Comparison of ENCODE assay signal across 8 cellular contexts in the genomic region with DNA sequence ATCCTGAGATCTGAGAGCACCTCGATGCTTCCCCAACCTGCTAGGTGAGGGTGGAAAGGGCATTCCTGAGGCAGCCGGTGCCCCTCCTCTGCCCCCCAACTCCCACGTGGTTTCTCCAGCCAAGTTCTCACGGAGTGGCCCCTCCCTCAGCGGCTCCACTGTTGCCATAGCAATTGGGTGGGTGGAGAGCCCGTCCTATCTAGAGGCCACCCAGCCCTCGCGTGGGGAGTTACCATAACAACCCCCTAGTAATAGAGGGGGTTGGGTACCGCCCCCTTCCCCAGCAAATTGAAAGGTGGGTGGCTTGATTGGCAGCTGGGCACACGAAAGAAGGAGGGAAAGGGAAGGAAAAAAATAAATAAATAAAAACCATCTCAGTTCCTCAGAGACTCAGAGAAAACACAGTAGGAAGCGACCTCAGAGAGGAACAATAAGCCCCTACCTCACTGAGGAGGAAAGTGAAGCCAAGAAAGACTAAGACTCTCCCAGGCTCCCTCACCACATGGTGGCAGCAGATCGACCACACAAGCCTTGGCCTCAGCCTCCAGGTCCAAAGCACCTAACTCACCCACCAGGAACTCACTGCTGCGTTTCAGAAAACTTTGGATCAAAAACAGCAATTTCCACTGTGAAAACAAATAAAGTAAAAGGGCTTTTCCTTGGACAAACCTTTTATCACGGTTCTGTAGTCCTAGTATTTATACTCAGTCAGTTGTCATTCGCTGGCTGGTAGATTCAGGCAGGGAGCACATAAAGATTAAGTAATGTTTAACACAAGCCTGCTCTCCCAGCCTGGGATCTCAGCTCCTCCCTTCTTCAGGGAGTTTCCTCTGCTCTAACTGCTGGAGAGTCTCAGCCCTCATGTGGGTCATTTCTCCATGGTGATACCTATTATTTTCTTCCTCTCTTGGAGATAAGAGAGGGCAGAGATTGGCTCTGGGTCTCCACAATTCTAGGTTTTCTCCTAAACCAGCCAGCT. TPM values are rescaled to one million over a fixed set of nuclear protein-coding genes. Genes with fewer than 3 reads are reported as not detected.
DNase-seq lines count a peak whose midpoint lies in the region; ATAC-seq, FAIRE-seq and TF ChIP-seq lines count a peak whose summit lies in the region.
"Not testable (repeated sequence)": the region's sequence is repeated elsewhere in the genome, so short reads cannot be mapped to it uniquely, and the experiment has no call there.

No MANE protein-coding gene starts in this region.

- H3K4me1 ChIP-seq in RWPE2 (ENCODE audit: insufficient read depth, poor library complexity, severe bottlenecking); endothelial cell of umbilical vein (ENCODE audit: control insufficient read depth, extremely low read depth, insufficient read depth, low read length); kidney (ENCODE audit: control insufficient read depth in 1 of 2, insufficient read depth in 1 of 2, low read depth in 1 of 2, low read length in 2 of 2); testis: not testable (repeated sequence)

- WGBS in testis, 2 donors = 4 to 8% methylated on average over 5 to 7 of the region's 15 CpGs

- H3K36me3 Mint-ChIP-seq in activated naive CD4-positive, alpha-beta T cell treated with anti-CD3 and anti-CD28 coated beads, Interleukin-2, amount 10 ng/mL, durations not matched to agents 7 days and 5 days; osteocyte (ENCODE audit: unreplicated experiment): not testable (repeated sequence)

- intact Hi-C loops in endothelial cell of umbilical vein (cut with micrococcal nuclease); kidney (cut with DNase I); testis (cut with DNase I; ENCODE audit: low total_unique reads): not testable (repeated sequence)

- dilution Hi-C loops in endothelial cell of umbilical vein (cut with MboI; ENCODE audit: extremely low pct_ligation_motif_present, low sequenced_read_pairs) = not testable (repeated sequence)

- not testable (repeated sequence) for H3K27ac Mint-ChIP-seq in activated naive CD4-positive, alpha-beta T cell treated with anti-CD3 and anti-CD28 coated beads, Interleukin-2, amount 10 ng/mL, durations not matched to agents 7 days and 5 days; osteocyte (ENCODE audit: unreplicated experiment)

- H3K4me1 Mint-ChIP-seq in activated naive CD4-positive, alpha-beta T cell treated with anti-CD3 and anti-CD28 coated beads, Interleukin-2, amount 10 ng/mL, durations not matched to agents 7 days and 5 days; osteocyte (ENCODE audit: unreplicated experiment): not testable (repeated sequence)

- not testable (repeated sequence) for H2AFZ ChIP-seq in endothelial cell of umbilical vein (ENCODE audit: low read depth, low read length)

- not testable (repeated sequence) for TF ChIP-seq POLR2A in endothelial cell of umbilical vein (IDR thresholded peaks at IDR 0.05; ENCODE audit: low read depth, low read length); testis (IDR thresholded peaks at IDR 0.05)

- H3K9me3 ChIP-seq in RWPE2 (ENCODE audit: severe bottlenecking); endothelial cell of umbilical vein (replicated peaks; ENCODE audit: control insufficient read depth, insufficient read depth, low read length); kidney (ENCODE audit: control insufficient read depth in 1 of 2, low read length in 2 of 2); testis: not testable (repeated sequence)

- FAIRE-seq in endothelial cell of umbilical vein (lab: Jason Lieb, UNC); kidney (lab: Jason Lieb, UNC): not testable (repeated sequence)

- H3K27ac ChIP-seq in RWPE2 (ENCODE audit: poor library complexity, severe bottlenecking); endothelial cell of umbilical vein (ENCODE audit: insufficient read depth, low read depth, low read length); kidney (ENCODE audit: low read depth in 2 of 2, low read length in 2 of 2); testis: not testable (repeated sequence)

- ATAC-seq in RWPE2 (ENCODE audit: low read depth) = not testable (repeated sequence)

- not testable (repeated sequence) for H3K79me2 ChIP-seq in endothelial cell of umbilical vein (ENCODE audit: control insufficient read depth, insufficient read depth, low read length)

- H3K36me3 ChIP-seq in RWPE2 (ENCODE audit: low read depth); endothelial cell of umbilical vein (ENCODE audit: control insufficient read depth in 2 of 2, extremely low read depth in 1 of 2, insufficient read depth in 2 of 2, low read length in 2 of 2); kidney (ENCODE audit: control insufficient read depth in 1 of 2, insufficient read depth in 2 of 2, low read length in 2 of 2); testis (ENCODE audit: low read depth, missing control alignments): not testable (repeated sequence)

- H3K4me3 ChIP-seq in RWPE2 (ENCODE audit: severe bottlenecking); endothelial cell of umbilical vein (replicated peaks in 1 of 3; ENCODE audit: insufficient read depth in 1 of 3, low read depth in 1 of 3, low read length in 3 of 3); kidney (ENCODE audit: low read length in 2 of 2); testis: not testable (repeated sequence)

- H3K9ac ChIP-seq in endothelial cell of umbilical vein (replicated peaks; ENCODE audit: extremely low read depth, insufficient read depth, low read length); kidney (ENCODE audit: low read length in 2 of 2): not testable (repeated sequence)

- not testable (repeated sequence) for H3K9me1 ChIP-seq in endothelial cell of umbilical vein (replicated peaks; ENCODE audit: control insufficient read depth, extremely low read depth, insufficient read depth, low read length)

- peak; percentile 25 for TF ChIP-seq CTCF in RWPE2 (IDR thresholded peaks at IDR 0.05; ENCODE audit: poor library complexity, severe bottlenecking)
- TF ChIP-seq CTCF in endothelial cell of umbilical vein (IDR thresholded peaks at IDR 0.05; ENCODE audit: extremely low read depth in 1 of 2, insufficient read depth in 1 of 2, low read depth in 1 of 2, low read length in 2 of 2); kidney (IDR thresholded peaks at IDR 0.05; ENCODE audit: borderline replicate concordance, extremely low read depth, insufficient read depth); testis (IDR thresholded peaks at IDR 0.05): not testable (repeated sequence)
- peak; percentile 13 for TF ChIP-seq CTCF in osteocyte (IDR thresholded peaks at IDR 0.05)

- peak; percentile 1 for DNase-seq in EH (ENCODE audit: low read depth)
- DNase-seq in NCI-H1092 treated with DMSO at 0.1 percent for 48 hours (lab: John Stamatoyannopoulos, UW) = peak; percentile 19
- DNase-seq in RWPE2 (ENCODE audit: low spot score); osteocyte (ENCODE audit: extremely low spot score, unreplicated experiment): not testable (repeated sequence)
- peak; percentile 26 for DNase-seq in activated naive CD4-positive, alpha-beta T cell treated with anti-CD3 and anti-CD28 coated beads, Interleukin-2, amount 10 ng/mL, durations not matched to agents 7 days and 5 days
- DNase-seq in endothelial cell of umbilical vein (ENCODE audit: low read depth, low spot score) = peak; percentile 4
- peak; percentile 59 for DNase-seq in kidney
- DNase-seq in testis = peak; percentile 33

- not testable (repeated sequence) for BruUV-seq in endothelial cell of umbilical vein (replicated peaks; lab: Mats Ljungman, UMichigan)

- H4K20me1 ChIP-seq in endothelial cell of umbilical vein (replicated peaks; ENCODE audit: control insufficient read depth, extremely low read depth, insufficient read depth, low read length) = not testable (repeated sequence)

- CTCF ChIA-PET in activated naive CD4-positive, alpha-beta T cell treated with anti-CD3 and anti-CD28 coated beads, Interleukin-2, amount 10 ng/mL, durations not matched to agents 7 days and 5 days (lab: Charles Lee); endothelial cell of umbilical vein (lab: Charles Lee): not testable (repeated sequence)

- POLR2A ChIA-PET in endothelial cell of umbilical vein (lab: Charles Lee) = not testable (repeated sequence)

- H3K4me2 ChIP-seq in endothelial cell of umbilical vein (ENCODE audit: insufficient read depth, low read length) = not testable (repeated sequence)

- H3K9me3 Mint-ChIP-seq in activated naive CD4-positive, alpha-beta T cell treated with anti-CD3 and anti-CD28 coated beads, Interleukin-2, amount 10 ng/mL, durations not matched to agents 7 days and 5 days; osteocyte (ENCODE audit: unreplicated experiment): not testable (repeated sequence)

- not testable (repeated sequence) for H3K27me3 ChIP-seq in RWPE2 (ENCODE audit: insufficient read depth, poor library complexity, severe bottlenecking); endothelial cell of umbilical vein (ENCODE audit: control insufficient read depth in 2 of 2, insufficient read depth in 2 of 2, low read length in 2 of 2); testis

- not testable (repeated sequence) for H3K27me3 Mint-ChIP-seq in activated naive CD4-positive, alpha-beta T cell treated with anti-CD3 and anti-CD28 coated beads, Interleukin-2, amount 10 ng/mL, durations not matched to agents 7 days and 5 days; osteocyte (ENCODE audit: unreplicated experiment)

- not testable (repeated sequence) for H3K4me3 Mint-ChIP-seq in activated naive CD4-positive, alpha-beta T cell treated with anti-CD3 and anti-CD28 coated beads, Interleukin-2, amount 10 ng/mL, durations not matched to agents 7 days and 5 days; osteocyte (ENCODE audit: unreplicated experiment)

RNA-seq across cellular contexts. Expression of a gene that starts 20.9 kb away (rescaled TPM):
- 22.1 and 27.1 TPM in 2 replicates for total RNA-seq in endothelial cell of umbilical vein
- 15.2 and 16.2 TPM in 2 replicates for polyA plus RNA-seq in endothelial cell of umbilical vein
- polyA plus RNA-seq in endothelial cell of umbilical vein (2011; cell fraction: cytosol; rRNA removed) = 8.6 and 10.8 TPM in 2 replicates
- polyA plus RNA-seq in endothelial cell of umbilical vein (2011; cell fraction: nucleus; rRNA removed) = 95.8 and 105 TPM in 2 replicates
- polyA plus RNA-seq in endothelial cell of umbilical vein (2012) = 14.4 and 17.3 TPM in 2 replicates
- 34.6 and 35.5 TPM in 2 replicates for polyA minus RNA-seq in endothelial cell of umbilical vein
- polyA minus RNA-seq in endothelial cell of umbilical vein (2011; cell fraction: cytosol; rRNA and poly(A)+ RNA removed) = 9.9 TPM
- polyA minus RNA-seq in endothelial cell of umbilical vein (2011; cell fraction: nucleus; rRNA and poly(A)+ RNA removed) = 36.5 and 56.2 TPM in 2 replicates
- 17.8 TPM for total RNA-seq in kidney
- polyA plus RNA-seq in kidney (ENCODE audit: insufficient read depth, low read depth, low replicate concordance) = 5.3 TPM
- total RNA-seq in osteocyte = 34.2 and 34.5 TPM in 2 replicates
- 10 to 100 TPM; 21.6 to 29.8 TPM for total RNA-seq in testis
- polyA plus RNA-seq in testis (ENCODE audit: insufficient read depth, low read depth, low replicate concordance) = 18.1 TPM
